In the genomic region with DNA sequence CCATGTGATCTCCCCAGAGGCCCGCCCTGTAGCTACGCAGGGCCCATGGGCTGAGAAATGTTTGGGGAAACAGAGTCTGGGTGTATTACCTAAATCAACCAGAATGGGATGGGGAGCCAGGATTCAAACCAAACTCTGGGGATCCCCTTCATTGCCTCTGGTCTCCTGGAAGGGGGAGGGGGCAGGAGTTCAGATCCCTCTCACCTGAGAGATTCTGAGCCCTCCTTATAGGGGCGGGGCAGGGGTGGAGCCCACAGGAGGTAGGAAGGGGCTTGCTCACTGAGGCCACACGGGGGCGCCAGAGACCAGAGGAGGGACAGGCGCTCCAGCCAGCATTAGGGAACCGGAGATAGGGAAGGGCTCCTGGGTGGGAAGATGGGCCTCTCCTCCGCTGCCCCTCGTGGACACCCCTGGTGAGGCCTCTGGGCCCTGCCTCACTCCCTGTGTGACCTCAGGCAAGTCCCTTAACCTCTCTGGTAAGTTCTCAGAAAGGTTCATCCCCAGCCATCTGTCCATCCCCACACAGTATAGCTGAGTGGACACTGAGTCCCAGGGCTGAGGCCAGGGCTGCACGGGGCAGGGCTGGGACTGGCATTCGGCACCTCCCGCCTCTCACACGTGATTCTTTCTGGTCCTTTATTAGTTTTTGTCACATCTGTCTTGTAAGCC, we compare ENCODE assay signal across 8 cellular contexts. TPM values are rescaled to one million over a fixed set of nuclear protein-coding genes. Genes with fewer than 3 reads are reported as not detected.
DNase-seq lines count a peak whose midpoint lies in the region; ATAC-seq lines count a peak whose summit lies in the region.

No MANE protein-coding gene starts in this region.

- no peak for ATAC-seq in GM21528 (IDR thresholded peaks at IDR 0.05; ENCODE audit: low FRiP score, unreplicated experiment)

- H3K4me3 ChIP-seq in Karpas-422 (ENCODE audit: low read length) (no peak overlapping the region), mucosa of rectum (ENCODE audit: low read length in 2 of 2) (peak overlapping the region; percentile 33 to 49)

- H3K4me1 ChIP-seq in Karpas-422 (ENCODE audit: low read length), result peaks cover 62% of the 10 kb centered on the region
- peaks cover 43 to 59% of the 10 kb centered on the region in 2 donors for H3K4me1 ChIP-seq in mucosa of rectum (ENCODE audit: control insufficient read depth in 2 of 2, insufficient read depth in 2 of 2, low read length in 2 of 2)

- peak overlapping the region; percentile 20 for H3K4me2 ChIP-seq in Karpas-422 (ENCODE audit: low read depth, low read length, poor library complexity, severe bottlenecking)

- H2AFZ ChIP-seq in Karpas-422 (ENCODE audit: low read length), result no peak overlapping the region

- H3K27ac ChIP-seq in Karpas-422 (ENCODE audit: low read length) (peak overlapping the region; percentile 95), epithelial cell of prostate (peak overlapping the region; percentile 90), mucosa of rectum (ENCODE audit: low read depth in 2 of 2, low read length in 2 of 2) (peak overlapping the region; percentile 43 to 53)

- no peaks in the 10 kb centered on the region for H3K27me3 ChIP-seq in Karpas-422 (ENCODE audit: low read length)
- no peaks in the 10 kb centered on the region for H3K27me3 ChIP-seq in mucosa of rectum (ENCODE audit: control insufficient read depth in 2 of 2, insufficient read depth in 2 of 2, low read length in 2 of 2)

- no peaks in the 10 kb centered on the region for H4K20me1 ChIP-seq in Karpas-422 (ENCODE audit: insufficient read depth, low read depth, low read length)

- peak; percentile 95 for DNase-seq in DMS153 treated with DMSO at 0.1 percent for 48 hours (lab: John Stamatoyannopoulos, UW; ENCODE audit: unreplicated experiment)
- peak; percentile 97 for DNase-seq in Karpas-422
- DNase-seq in OCI-M2 (lab: John Stamatoyannopoulos, UW; ENCODE audit: unreplicated experiment), result peak; percentile 12
- peak; percentile 87 for DNase-seq in activated T-cell treated with anti-CD3 and anti-CD28 coated beads for 24 hours (ENCODE audit: low read depth)
- DNase-seq in epithelial cell of prostate (ENCODE audit: low read depth, low spot score), result no peak
- DNase-seq in stimulated activated CD8-positive, alpha-beta memory T cell treated with anti-CD3 and anti-CD28 coated beads, Interleukin-4, amount 100 ng/mL, for 4 hours (ENCODE audit: low read depth in 2 of 2, low spot score in 1 of 2), result peak; percentile 80 to 90

- peak overlapping the region; percentile 36 for H3K9ac ChIP-seq in Karpas-422 (ENCODE audit: low read length)
- H3K9ac ChIP-seq in mucosa of rectum (ENCODE audit: low read depth in 1 of 2, low read length in 2 of 2), result peak overlapping the region; percentile 61 to 65

- H3K36me3 ChIP-seq in Karpas-422 (ENCODE audit: insufficient read depth, low read length) (no peaks in the 10 kb centered on the region), mucosa of rectum (ENCODE audit: control insufficient read depth in 2 of 2, insufficient read depth in 2 of 2, low read length in 2 of 2) (no peaks in the 10 kb centered on the region)

- H3K79me2 ChIP-seq in Karpas-422 (ENCODE audit: low read length), result no peaks in the 10 kb centered on the region

- no peaks in the 10 kb centered on the region for H3K9me3 ChIP-seq in Karpas-422 (ENCODE audit: low read length)
- no peaks in the 10 kb centered on the region for H3K9me3 ChIP-seq in mucosa of rectum (ENCODE audit: control insufficient read depth in 2 of 2, low read length in 2 of 2)

- no peaks in the 10 kb centered on the region for H3K9me2 ChIP-seq in Karpas-422 (replicated peaks; ENCODE audit: insufficient read depth, low read length)

RNA-seq across cellular contexts. Expression of gene CDC42BPG, which starts 2.7 kb away (rescaled TPM):
- 0.15 and 0.22 TPM in 2 replicates for total RNA-seq in Karpas-422 (2014; rRNA removed; shearing (Covaris generic); ENCODE audit: low replicate concordance)

RNA-seq across cellular contexts. Expression of gene EHD1, which starts 31.3 kb away (rescaled TPM):
- 30.8 and 77.3 TPM in 2 replicates for total RNA-seq in Karpas-422 (2014; rRNA removed; shearing (Covaris generic); ENCODE audit: low replicate concordance)

RNA-seq across cellular contexts. Expression of gene MEN1, which starts 36.8 kb away (rescaled TPM):
- 27.6 and 28.3 TPM in 2 replicates for total RNA-seq in Karpas-422 (2014; rRNA removed; shearing (Covaris generic); ENCODE audit: low replicate concordance)

RNA-seq across cellular contexts. Expression of gene MAP4K2, which starts 44.1 kb away (rescaled TPM):
- 62.0 and 84.2 TPM in 2 replicates for total RNA-seq in Karpas-422 (2014; rRNA removed; shearing (Covaris generic); ENCODE audit: low replicate concordance)
